ENCODE assay signal across 27 cellular contexts in the genomic region with DNA sequence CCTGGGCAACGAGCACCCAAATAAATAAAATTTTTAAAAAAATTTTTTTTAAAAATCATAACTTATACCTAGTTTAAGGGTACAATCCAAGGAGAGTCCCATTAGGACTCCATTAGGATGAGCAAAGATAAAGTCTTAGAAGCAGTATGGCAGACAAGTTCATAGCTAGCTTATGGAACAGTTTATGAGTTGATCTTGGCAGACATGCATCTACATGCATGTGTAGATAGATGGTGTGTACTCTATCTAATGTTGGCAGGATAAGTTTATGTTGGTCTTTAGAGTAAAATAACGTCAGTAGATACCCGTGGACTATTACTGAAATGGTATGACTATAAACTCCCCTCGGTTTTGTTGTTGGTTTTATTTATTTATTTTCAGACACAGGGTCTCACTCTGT. TPM values are rescaled to one million over a fixed set of nuclear protein-coding genes. Genes with fewer than 3 reads are reported as not detected.
DNase-seq lines count a peak whose midpoint lies in the region; ATAC-seq and TF ChIP-seq lines count a peak whose summit lies in the region.
"Had no signal": no experiment of that assay in that cellular context is flagged by ENCODE, and none has a peak within 500 bp of the region (broad histone marks: within the 10 kb centered on the region; RNA-seq: fewer than 3 reads in every experiment).

No MANE protein-coding gene starts in this region.

- peak overlapping the region; percentile 57 for H3K4me2 ChIP-seq in PC-9
- H3K4me2 ChIP-seq in smooth muscle cell, result no peak overlapping the region
- H3K4me2 ChIP-seq: GM23338 had no signal

- no TSS peak for BruUV-seq in PC-9 (replicated peaks; lab: Mats Ljungman, UMichigan)

- H3K36me3 ChIP-seq in PC-9 (ENCODE audit: low read depth) (no peaks in the 10 kb centered on the region), esophagus squamous epithelium (peaks cover 0 to 7% (median 0%) of the 10 kb centered on the region in 3 donors), smooth muscle cell (ENCODE audit: low read depth) (peaks cover 3% of the 10 kb centered on the region)
- peaks cover 4% of the 10 kb centered on the region for H3K36me3 ChIP-seq in CD8-positive, alpha-beta memory T cell (ENCODE audit: insufficient read depth, low read length)

- H3K36me3 Mint-ChIP-seq in CD8-positive, alpha-beta memory T cell, result peaks cover 2 to 65% (median 23%) of the 10 kb centered on the region in 3 donors

- H3K4me3 ChIP-seq in PC-9 (no peak overlapping the region), esophagus squamous epithelium (no peak overlapping the region), smooth muscle cell (no peak overlapping the region), coronary artery (no peak overlapping the region)
- no peak overlapping the region for H3K4me3 ChIP-seq in CD8-positive, alpha-beta memory T cell (ENCODE audit: low read length)
- H3K4me3 ChIP-seq: GM23338, MG63, mucosa of descending colon, psoas muscle, SK-N-MC, skin epidermis had no signal

- H3K9me3 ChIP-seq in PC-9 (ENCODE audit: insufficient read depth, low read depth) (no peaks in the 10 kb centered on the region), esophagus squamous epithelium (no peaks in the 10 kb centered on the region), smooth muscle cell (replicated peaks; ENCODE audit: low read depth) (no peaks in the 10 kb centered on the region)
- no peaks in the 10 kb centered on the region for H3K9me3 ChIP-seq in CD8-positive, alpha-beta memory T cell (ENCODE audit: low read length)
- H3K9me3 ChIP-seq: MG63, mucosa of descending colon, psoas muscle had no signal

- H4K20me1 ChIP-seq in PC-9 (ENCODE audit: insufficient read depth), result no peaks in the 10 kb centered on the region
- H4K20me1 ChIP-seq in smooth muscle cell (ENCODE audit: low read depth), result no peaks in the 10 kb centered on the region

- peak overlapping the region; percentile 66 for H3K27ac ChIP-seq in PC-9
- peak overlapping the region; percentile 24 to 83 (median 76) for H3K27ac ChIP-seq in esophagus squamous epithelium
- peak overlapping the region; percentile 85 for H3K27ac ChIP-seq in smooth muscle cell (ENCODE audit: low read depth)
- no peak overlapping the region for H3K27ac ChIP-seq in coronary artery
- no peak overlapping the region for H3K27ac ChIP-seq in CD8-positive, alpha-beta memory T cell (ENCODE audit: low read depth, low read length)
- H3K27ac ChIP-seq: psoas muscle, SK-N-MC had no signal

- ATAC-seq in HG03342 (IDR thresholded peaks at IDR 0.05; ENCODE audit: unreplicated experiment), result no peak
- ATAC-seq: GM23338; stimulated activated naive B cell treated with anti-CD40 and anti-IgM and Interleukin-4, amounts not matched to agents 10 μg/mL and 1 μg/mL and 100 μg/mL, for 72 hours had no signal

- H3F3A ChIP-seq in PC-9 (ENCODE audit: insufficient read depth, low read depth) (peaks cover 24% of the 10 kb centered on the region), smooth muscle cell (ENCODE audit: low read depth) (peaks cover 8% of the 10 kb centered on the region)

- no peak overlapping the region for H3K27ac Mint-ChIP-seq in CD8-positive, alpha-beta memory T cell
- H3K27ac Mint-ChIP-seq: activated B cell treated with CpG ODN at 0.5 μM for 24 hours; B cell; stimulated activated naive B cell treated with anti-CD40 and anti-IgM and Interleukin-4, amounts not matched to agents 10 μg/mL and 1 μg/mL and 100 μg/mL, for 72 hours had no signal

- H2AFZ ChIP-seq in PC-9, result no peak overlapping the region
- H2AFZ ChIP-seq in smooth muscle cell (ENCODE audit: low read depth), result no peak overlapping the region
- H2AFZ ChIP-seq: GM23338 had no signal

- no peak overlapping the region for H3K4me3 Mint-ChIP-seq in CD8-positive, alpha-beta memory T cell
- H3K4me3 Mint-ChIP-seq: activated B cell treated with CpG ODN at 0.5 μM for 24 hours; activated CD4-positive, alpha-beta memory T cell treated with anti-CD3 and anti-CD28 coated beads, Interleukin-2, amount 10 ng/mL, durations not matched to agents 7 days and 5 days; B cell; GM23338; IgD-negative memory B cell; neural crest cell; stimulated activated naive B cell treated with anti-CD40 and anti-IgM and Interleukin-4, amounts not matched to agents 10 μg/mL and 1 μg/mL and 100 μg/mL, for 72 hours had no signal

- H3K79me2 ChIP-seq in PC-9 (ENCODE audit: low read depth), result no peaks in the 10 kb centered on the region
- no peaks in the 10 kb centered on the region for H3K79me2 ChIP-seq in smooth muscle cell (ENCODE audit: low read depth)

- no peak for TF ChIP-seq POLR2A in esophagus squamous epithelium (IDR thresholded peaks at IDR 0.05)

- WGBS in esophagus squamous epithelium, 2 donors, result 84 to 88% methylated on average over 4 of the region's 4 CpGs
- WGBS in smooth muscle cell (ENCODE audit: low lambda C conversion rate), result 95% methylated on average over 4 of the region's 4 CpGs

- peak; percentile 50 for DNase-seq in DMS53 (lab: John Stamatoyannopoulos, UW)
- DNase-seq in DMS53 treated with DMSO at 0.1 percent for 48 hours (lab: John Stamatoyannopoulos, UW; ENCODE audit: unreplicated experiment), result no peak
- DNase-seq in PC-9, result no peak
- no peak for DNase-seq in esophagus squamous epithelium (lab: John Stamatoyannopoulos, UW)
- DNase-seq in smooth muscle cell (lab: John Stamatoyannopoulos, UW; ENCODE audit: unreplicated experiment), result no peak
- DNase-seq in coronary artery (ENCODE audit: low spot score), result no peak
- DNase-seq in CD8-positive, alpha-beta memory T cell, result no peak
- DNase-seq: activated B cell treated with CpG ODN at 0.5 μM for 24 hours; activated CD4-positive, alpha-beta memory T cell treated with anti-CD3 and anti-CD28 coated beads, Interleukin-2, amount 10 ng/mL, durations not matched to agents 7 days and 5 days; activated effector memory CD4-positive, alpha-beta T cell treated with anti-CD3 and anti-CD28 coated beads, Interleukin-2, amount 50 U/mL, for 16 hours; activated T-cell treated with anti-CD3 and anti-CD28 coated beads for 4 hours; COR-L47; head of caudate nucleus; NCI-H1417 treated with DMSO at 0.1 percent for 48 hours; NK-92 treated with Interleukin-12 subunit alpha and Interleukin-12 subunit beta, amount 100 ng/mL, for 24 hours; psoas muscle; stimulated activated CD4-positive, alpha-beta T cell treated with anti-CD3 and anti-CD28 coated beads, Interleukin-2, amount 100 ng/mL, for 48 hours; stimulated activated naive B cell treated with anti-CD40 and anti-IgM and Interleukin-4, amounts not matched to agents 10 μg/mL and 1 μg/mL and 100 μg/mL, for 72 hours had no signal

- TF ChIP-seq CTCF in PC-9 (conservative IDR thresholded peaks at IDR 0.05) (no peak), esophagus squamous epithelium (IDR thresholded peaks at IDR 0.05) (no peak), smooth muscle cell (IDR thresholded peaks at IDR 0.05; ENCODE audit: borderline replicate concordance, insufficient read depth, poor library complexity, severe bottlenecking) (no peak), coronary artery (IDR thresholded peaks at IDR 0.05) (no peak)

- intact Hi-C loops in PC-9 (cut with micrococcal nuclease; ENCODE audit: unreplicated experiment), result loop anchor here (5.0 kb wide), 1 partner anchor 41 kb away; a partner anchor contains a TSS
- intact Hi-C loops in esophagus squamous epithelium (cut with DNase I), result no loop called here

- no peaks in the 10 kb centered on the region for H3K9me3 Mint-ChIP-seq in CD8-positive, alpha-beta memory T cell
- H3K9me3 Mint-ChIP-seq: activated B cell treated with CpG ODN at 0.5 μM for 24 hours; activated CD4-positive, alpha-beta memory T cell treated with anti-CD3 and anti-CD28 coated beads, Interleukin-2, amount 10 ng/mL, durations not matched to agents 7 days and 5 days; GM23338; IgD-negative memory B cell; neural crest cell had no signal

- H3K4me1 ChIP-seq in PC-9 (replicated peaks; ENCODE audit: insufficient read depth) (peaks cover 55% of the 10 kb centered on the region), esophagus squamous epithelium (peaks cover 0 to 38% (median 9%) of the 10 kb centered on the region in 3 donors), smooth muscle cell (ENCODE audit: low read depth) (no peaks in the 10 kb centered on the region)
- no peaks in the 10 kb centered on the region for H3K4me1 ChIP-seq in CD8-positive, alpha-beta memory T cell (ENCODE audit: insufficient read depth, low read length)
- H3K4me1 ChIP-seq: psoas muscle had no signal

- CTCF ChIA-PET in PC-9 (lab: Charles Lee), result no interaction called here
- CTCF ChIA-PET in CD8-positive, alpha-beta memory T cell (lab: Charles Lee), result no interaction called here

- no peaks in the 10 kb centered on the region for H3K27me3 ChIP-seq in PC-9 (ENCODE audit: insufficient read depth, low read depth)
- no peaks in the 10 kb centered on the region for H3K27me3 ChIP-seq in esophagus squamous epithelium
- no peaks in the 10 kb centered on the region for H3K27me3 ChIP-seq in smooth muscle cell (ENCODE audit: low read depth)
- no peaks in the 10 kb centered on the region for H3K27me3 ChIP-seq in CD8-positive, alpha-beta memory T cell (ENCODE audit: insufficient read depth, low read length, poor library complexity, severe bottlenecking)
- H3K27me3 ChIP-seq: MG63 had no signal

- H3K9me2 ChIP-seq in PC-9 (ENCODE audit: insufficient read depth), result no peaks in the 10 kb centered on the region

- no peaks in the 10 kb centered on the region for H3K27me3 Mint-ChIP-seq in CD8-positive, alpha-beta memory T cell
- H3K27me3 Mint-ChIP-seq: activated B cell treated with CpG ODN at 0.5 μM for 24 hours; activated CD4-positive, alpha-beta memory T cell treated with anti-CD3 and anti-CD28 coated beads, Interleukin-2, amount 10 ng/mL, durations not matched to agents 7 days and 5 days; B cell; IgD-negative memory B cell; stimulated activated naive B cell treated with anti-CD40 and anti-IgM and Interleukin-4, amounts not matched to agents 10 μg/mL and 1 μg/mL and 100 μg/mL, for 72 hours had no signal

- POLR2A ChIA-PET in PC-9 (lab: Charles Lee; ENCODE audit: unreplicated experiment), result no interaction called here
- POLR2A ChIA-PET in CD8-positive, alpha-beta memory T cell (lab: Charles Lee), result no interaction called here

- H3K4me1 Mint-ChIP-seq in CD8-positive, alpha-beta memory T cell, result no peaks in the 10 kb centered on the region
- H3K4me1 Mint-ChIP-seq: activated B cell treated with CpG ODN at 0.5 μM for 24 hours, B cell had no signal

- no peak overlapping the region for H3K9ac ChIP-seq in smooth muscle cell (ENCODE audit: low read depth)

RNA-seq across cellular contexts. Expression of a gene that starts 40.2 kb away (rescaled TPM):
- total RNA-seq in PC-9 (2021) (11.9 and 12.9 TPM in 2 replicates), esophagus squamous epithelium (10 to 100 TPM in 1 of 4 donors, 1 to 10 TPM in 3; 3.4 to 10.1 (median 5.6) TPM), smooth muscle cell (6.1 and 11.8 TPM in 2 replicates)
- polyA plus RNA-seq in smooth muscle cell, result 7.2 and 9.5 TPM in 2 replicates
- 10 to 100 TPM; 14.1 to 16.4 TPM for total RNA-seq in CD8-positive, alpha-beta memory T cell
- 8.6 TPM for polyA plus RNA-seq in CD8-positive, alpha-beta memory T cell

RNA-seq across cellular contexts. Expression of a gene that starts 48.1 kb away (rescaled TPM):
- total RNA-seq in PC-9 (2021) (11.1 and 15.3 TPM in 2 replicates), esophagus squamous epithelium (10 to 100 TPM; 11.8 to 24.5 (median 12.5) TPM), smooth muscle cell (80.9 and 98.4 TPM in 2 replicates)
- 12.9 and 15.4 TPM in 2 replicates for polyA plus RNA-seq in smooth muscle cell
- 1 to 10 TPM; 9.0 to 9.5 TPM for total RNA-seq in CD8-positive, alpha-beta memory T cell
- 0.98 TPM for polyA plus RNA-seq in CD8-positive, alpha-beta memory T cell

Comparison
In these comparisons a context has a peak if more than half of its experiments do, and no peak if none do; other contexts are left out.
1. H3K27ac ChIP-seq: peak in PC-9 (single experiment), esophagus squamous epithelium (4 of 4) and smooth muscle cell (single experiment); none in coronary artery (0 of 2) and CD8-positive, alpha-beta memory T cell (single experiment).